Comparison of ENCODE assay signal across 9 cellular contexts in genomic region chr9:137052998-137053943, GRCh38. TPM values are rescaled to one million over a fixed set of nuclear protein-coding genes. Genes with fewer than 3 reads are reported as not detected.
A peak's percentile ranks its signal among the peaks of the same experiment; 100 is the strongest.
DNase-seq lines count a peak whose midpoint lies in the region; ATAC-seq and TF ChIP-seq lines count a peak whose summit lies in the region.
"Had no signal": no experiment of that assay in that cellular context is flagged by ENCODE, and none has a peak within 500 bp of the region (broad histone marks: within the 10 kb centered on the region; RNA-seq: fewer than 3 reads in every experiment).

No MANE protein-coding gene starts in this region.

- peaks cover 17% of the 10 kb centered on the region for H3K36me3 Mint-ChIP-seq in effector memory CD8-positive, alpha-beta T cell (ENCODE audit: insufficient read depth)
- no peaks in the 10 kb centered on the region for H3K36me3 Mint-ChIP-seq in T-helper 2 cell treated with Interferon-gamma antibody and Interleukin-4, amounts not matched to agents 5 μg/mL and 100 μg/mL, for 36 hours (ENCODE audit: low read depth)

- peaks cover 11% of the 10 kb centered on the region for H3K27me3 ChIP-seq in A673 (replicated peaks; ENCODE audit: insufficient read depth, low read depth, low read length, poor library complexity)
- H3K27me3 ChIP-seq in IMR-90 (ENCODE audit: control insufficient read depth, insufficient read depth, low read length): peaks cover 70% of the 10 kb centered on the region

- peaks cover 0 to 3% of the 10 kb centered on the region in 2 donors for H3K4me1 Mint-ChIP-seq in effector memory CD8-positive, alpha-beta T cell (ENCODE audit: low read depth in 2 of 2)
- no peaks in the 10 kb centered on the region for H3K4me1 Mint-ChIP-seq in T-helper 2 cell treated with Interferon-gamma antibody and Interleukin-4, amounts not matched to agents 5 μg/mL and 100 μg/mL, for 36 hours (ENCODE audit: low read depth)

- no peak for TF ChIP-seq POLR2A in IMR-90 (IDR thresholded peaks at IDR 0.05; ENCODE audit: low read depth, low read length)

- peaks cover 4% of the 10 kb centered on the region for H3K4me1 ChIP-seq in A673 (ENCODE audit: insufficient read depth, low read length, poor library complexity, severe bottlenecking)
- peaks cover 3% of the 10 kb centered on the region; the same call in 1 of the 2 replicates for H3K4me1 ChIP-seq in IMR-90 (ENCODE audit: control insufficient read depth, insufficient read depth, low read length)
- peaks cover 55% of the 10 kb centered on the region for H3K4me1 ChIP-seq in mucosa of descending colon (ENCODE audit: low read depth)

- no peak overlapping the region for H3K4ac ChIP-seq in IMR-90 (ENCODE audit: low read depth, low read length)

- H3K18ac ChIP-seq in IMR-90 (ENCODE audit: low read depth, low read length): no peak overlapping the region

- no peaks in the 10 kb centered on the region for H3K9me1 ChIP-seq in IMR-90 (ENCODE audit: insufficient read depth, low read length)

- no peak overlapping the region for H3K4me2 ChIP-seq in IMR-90 (ENCODE audit: low read depth, low read length)

- H2AK9ac ChIP-seq in IMR-90 (replicated peaks; ENCODE audit: low read depth, low read length, poor library complexity): no peak overlapping the region

- no peak overlapping the region for H3K27ac Mint-ChIP-seq in effector memory CD8-positive, alpha-beta T cell
- H3K27ac Mint-ChIP-seq in T-helper 2 cell treated with Interferon-gamma antibody and Interleukin-4, amounts not matched to agents 5 μg/mL and 100 μg/mL, for 36 hours: no peak overlapping the region

- peak overlapping the region in 1 of 2 donors; percentile 37 for H3K4me3 Mint-ChIP-seq in effector memory CD8-positive, alpha-beta T cell
- H3K4me3 Mint-ChIP-seq in T-helper 2 cell treated with Interferon-gamma antibody and Interleukin-4, amounts not matched to agents 5 μg/mL and 100 μg/mL, for 36 hours: no peak overlapping the region

- H2BK15ac ChIP-seq in IMR-90 (ENCODE audit: low read depth, low read length): no peak overlapping the region

- dilution Hi-C loops in IMR-90 (cut with HindIII; ENCODE audit: low sequenced_read_pairs, unreplicated experiment): no loop called here

- TF ChIP-seq RAD21 in IMR-90 (IDR thresholded peaks at IDR 0.05; ENCODE audit: low read length): no peak

- no peak overlapping the region for H3K14ac ChIP-seq in IMR-90 (replicated peaks; ENCODE audit: low read depth, low read length)

- no peaks in the 10 kb centered on the region for H3K9me3 Mint-ChIP-seq in effector memory CD8-positive, alpha-beta T cell
- no peaks in the 10 kb centered on the region for H3K9me3 Mint-ChIP-seq in T-helper 2 cell treated with Interferon-gamma antibody and Interleukin-4, amounts not matched to agents 5 μg/mL and 100 μg/mL, for 36 hours

- in situ Hi-C loops in IMR-90 (cut with MboI; ENCODE audit: low sequenced_read_pairs): no loop called here

- H4K91ac ChIP-seq in IMR-90 (ENCODE audit: insufficient read depth, low read depth, low read length): no peak overlapping the region

- POLR2A ChIA-PET in A673 (lab: Charles Lee; ENCODE audit: low non-redundant PET) (no interaction called here), IMR-90 (lab: Charles Lee; ENCODE audit: unreplicated experiment) (no interaction called here)

- H3K27me3 Mint-ChIP-seq in effector memory CD8-positive, alpha-beta T cell: peaks cover 13 to 33% of the 10 kb centered on the region in 2 donors
- H3K27me3 Mint-ChIP-seq in T-helper 2 cell treated with Interferon-gamma antibody and Interleukin-4, amounts not matched to agents 5 μg/mL and 100 μg/mL, for 36 hours (ENCODE audit: low read depth): peaks cover 23% of the 10 kb centered on the region

- peak overlapping the region; percentile 67 for H2AFZ ChIP-seq in IMR-90 (replicated peaks; ENCODE audit: low read length, poor library complexity)

- H2BK120ac ChIP-seq in IMR-90 (ENCODE audit: low read depth, low read length): no peak overlapping the region

- no peak overlapping the region for H3K23ac ChIP-seq in IMR-90 (ENCODE audit: low read depth, low read length)

- ATAC-seq in IMR-90 (ENCODE audit: low read depth) (no peak), mucosa of descending colon (peak; percentile 44), GM21423 (IDR thresholded peaks at IDR 0.05; ENCODE audit: unreplicated experiment) (no peak), GM18502 (IDR thresholded peaks at IDR 0.05; ENCODE audit: poor library complexity, unreplicated experiment) (no peak)
- ATAC-seq in effector memory CD8-positive, alpha-beta T cell (replicated peaks): peak; percentile 45

- TF ChIP-seq CTCF in A673 (conservative IDR thresholded peaks at IDR 0.05; ENCODE audit: low read depth, low read length) (no peak), IMR-90 (conservative IDR thresholded peaks at IDR 0.05; ENCODE audit: low read depth, low read length) (no peak), mucosa of descending colon (IDR thresholded peaks at IDR 0.05) (no peak)

- H3K56ac ChIP-seq in IMR-90 (ENCODE audit: extremely low read depth, insufficient read depth, low read length): no peak overlapping the region

- 32% methylated on average over 26 of the region's 71 CpGs; no CpG with 5 or more reads in 1 of the 2 experiments for WGBS in IMR-90 (ENCODE audit: extremely low coverage in 2 of 2, insufficient read length in 1 of 2), 2 experiments

- no peak overlapping the region for H2AK5ac ChIP-seq in IMR-90 (ENCODE audit: low read depth, low read length)

- no peaks in the 10 kb centered on the region for H3K9me3 ChIP-seq in A673 (ENCODE audit: low read depth, low read length, poor library complexity, severe bottlenecking)
- no peaks in the 10 kb centered on the region for H3K9me3 ChIP-seq in IMR-90 (ENCODE audit: control insufficient read depth, insufficient read depth, low read length)
- no peaks in the 10 kb centered on the region for H3K9me3 ChIP-seq in mucosa of descending colon
- H3K9me3 ChIP-seq: thyroid gland had no signal

- H3K9ac ChIP-seq in IMR-90 (ENCODE audit: low read depth, low read length): no peak overlapping the region

- H4K5ac ChIP-seq in IMR-90 (ENCODE audit: low read depth, low read length): no peak overlapping the region

- H3K4me3 ChIP-seq in A673 (ENCODE audit: low read depth, low read length, poor library complexity, severe bottlenecking) (peak overlapping the region; percentile 42), IMR-90 (ENCODE audit: insufficient read depth, low read depth, low read length) (no peak overlapping the region), mucosa of descending colon (peak overlapping the region; percentile 23)

- no TSS peak for BruUV-seq in A673 (replicated peaks; lab: Mats Ljungman, UMichigan)
- no TSS peak for BruUV-seq in IMR-90 (replicated peaks; lab: Mats Ljungman, UMichigan)

- H2BK5ac ChIP-seq in IMR-90 (ENCODE audit: low read depth, low read length, poor library complexity, severe bottlenecking): no peak overlapping the region

- H2BK20ac ChIP-seq in IMR-90 (ENCODE audit: low read depth, low read length): no peak overlapping the region

- intact Hi-C loops in A673 (cut with micrococcal nuclease; ENCODE audit: unreplicated experiment): no loop called here
- intact Hi-C loops in IMR-90 (cut with micrococcal nuclease): no loop called here
- intact Hi-C loops in mucosa of descending colon (cut with DNase I, micrococcal nuclease): no loop called here

- H3K36me3 ChIP-seq in A673 (ENCODE audit: insufficient read depth, low read length, poor library complexity, severe bottlenecking) (no peaks in the 10 kb centered on the region), IMR-90 (ENCODE audit: control insufficient read depth, insufficient read depth, low read length) (no peaks in the 10 kb centered on the region), mucosa of descending colon (ENCODE audit: low read depth) (no peaks in the 10 kb centered on the region)
- H3K36me3 ChIP-seq: thyroid gland had no signal

- CTCF ChIA-PET in A673 (lab: Charles Lee) (interaction anchor here (0.7 to 1.0 kb wide), 2 partner anchors 15 to 17 kb away, joined by 3 to 5 read pairs; partner anchors contain the start of gene SAPCD2), IMR-90 (lab: Yijun Ruan, JAX) (no interaction called here)

- no peaks in the 10 kb centered on the region; the same call in 1 of the 2 replicates for H4K20me1 ChIP-seq in IMR-90 (ENCODE audit: insufficient read depth, low read length)

- H3K27ac ChIP-seq in A673 (ENCODE audit: low read depth, low read length, poor library complexity, severe bottlenecking) (no peak overlapping the region), IMR-90 (ENCODE audit: insufficient read depth, low read length) (no peak overlapping the region)
- H3K27ac ChIP-seq: thyroid gland had no signal

- DNase-seq in A673 (ENCODE audit: low spot score) (no peak), IMR-90 (no peak), mucosa of descending colon (peak in 1 of 3 donors; percentile 40), NCI-H524 treated with DMSO at 0.1 percent for 48 hours (lab: John Stamatoyannopoulos, UW) (no peak)
- no peak for DNase-seq in effector memory CD8-positive, alpha-beta T cell
- no peak for DNase-seq in T-helper 2 cell treated with Interferon-gamma antibody and Interleukin-4, amounts not matched to agents 5 μg/mL and 100 μg/mL, for 36 hours (ENCODE audit: low spot score)

- H3K79me1 ChIP-seq in IMR-90 (ENCODE audit: low read depth in 1 of 2, low read length in 2 of 2): no peaks in the 10 kb centered on the region

- H4K8ac ChIP-seq in IMR-90 (ENCODE audit: low read depth in 2 of 2, low read length in 2 of 2): no peak overlapping the region

RNA-seq across cellular contexts. Expression of gene ENTPD2, which starts 0.6 kb away (rescaled TPM):
- total RNA-seq in A673 (2021) (not detected in 2 replicates), IMR-90 (2012; rRNA removed) (not detected in 2 replicates), mucosa of descending colon (10 to 100 TPM in 2 of 3 donors, 1 to 10 TPM in 1; 7.7 to 26.8 (median 10.7) TPM)
- not detected in 2 replicates for polyA plus RNA-seq in IMR-90 (2012; rRNA removed)
- polyA plus RNA-seq in IMR-90 (2012; cell fraction: cytosol; rRNA removed): not detected in 2 replicates
- polyA plus RNA-seq in IMR-90 (2012; cell fraction: nucleus; rRNA removed; ENCODE audit: low replicate concordance): 0.09 TPM in 1 of 2 replicates, not detected in the other

RNA-seq across cellular contexts. Expression of gene NPDC1, which starts 7.3 kb away (rescaled TPM):
- total RNA-seq in A673 (2021) (73.9 and 81.4 TPM in 2 replicates), IMR-90 (2012; rRNA removed) (2.7 and 2.8 TPM in 2 replicates), mucosa of descending colon (100 to 1,000 TPM in 1 of 3 donors, 10 to 100 TPM in 2; 78.6 to 177 (median 83.0) TPM)
- 58.1 and 74.0 TPM in 2 replicates for polyA plus RNA-seq in IMR-90 (2012; rRNA removed)
- polyA plus RNA-seq in IMR-90 (2012; cell fraction: cytosol; rRNA removed): 57.6 and 91.2 TPM in 2 replicates
- 327 and 712 TPM in 2 replicates for polyA plus RNA-seq in IMR-90 (2012; cell fraction: nucleus; rRNA removed; ENCODE audit: low replicate concordance)

RNA-seq across cellular contexts. Expression of gene SAPCD2, which starts 17.1 kb away (rescaled TPM):
- total RNA-seq in A673 (2021) (30.6 and 33.7 TPM in 2 replicates), IMR-90 (2012; rRNA removed) (3.3 and 3.4 TPM in 2 replicates), mucosa of descending colon (10 to 100 TPM in 1 of 3 donors, 1 to 10 TPM in 2; 2.7 to 11.2 (median 6.0) TPM)
- 4.9 and 6.4 TPM in 2 replicates for polyA plus RNA-seq in IMR-90 (2012; rRNA removed)
- 3.1 and 4.5 TPM in 2 replicates for polyA plus RNA-seq in IMR-90 (2012; cell fraction: cytosol; rRNA removed)
- polyA plus RNA-seq in IMR-90 (2012; cell fraction: nucleus; rRNA removed; ENCODE audit: low replicate concordance): 3.0 and 9.5 TPM in 2 replicates

RNA-seq across cellular contexts. Expression of gene FUT7, which starts 21.4 kb away (rescaled TPM):
- total RNA-seq in A673 (2021) (not detected in 2 replicates), IMR-90 (2012; rRNA removed) (not detected in 2 replicates), mucosa of descending colon (under 1 TPM in 2 of 3 donors, not detected in 1; 0.14 to 0.27 TPM)
- not detected in 2 replicates for polyA plus RNA-seq in IMR-90 (2012; rRNA removed)
- polyA plus RNA-seq in IMR-90 (2012; cell fraction: cytosol; rRNA removed): not detected in 2 replicates
- polyA plus RNA-seq in IMR-90 (2012; cell fraction: nucleus; rRNA removed; ENCODE audit: low replicate concordance): 0.02 and 0.03 TPM in 2 replicates
- total RNA-seq: thyroid gland had no signal

RNA-seq across cellular contexts. Expression of gene UAP1L1, which starts 24.0 kb away (rescaled TPM):
- total RNA-seq in A673 (2021): 11.2 and 13.0 TPM in 2 replicates
- total RNA-seq in IMR-90 (2012; rRNA removed): 2.3 and 2.5 TPM in 2 replicates
- polyA plus RNA-seq in IMR-90 (2012; rRNA removed): 8.7 and 9.8 TPM in 2 replicates
- 4.2 and 5.1 TPM in 2 replicates for polyA plus RNA-seq in IMR-90 (2012; cell fraction: cytosol; rRNA removed)
- 45.6 and 69.6 TPM in 2 replicates for polyA plus RNA-seq in IMR-90 (2012; cell fraction: nucleus; rRNA removed; ENCODE audit: low replicate concordance)
- 10 to 100 TPM; 10.5 to 13.6 (median 12.8) TPM for total RNA-seq in mucosa of descending colon

Comparison
In these comparisons a context has a peak if more than half of its experiments do, and no peak if none do; other contexts are left out.
1. ATAC-seq: peak in effector memory CD8-positive, alpha-beta T cell (single experiment) and mucosa of descending colon (single experiment); none in IMR-90 (single experiment), GM21423 (single experiment) and GM18502 (single experiment).
2. RNA of gene NPDC1, which starts 7.3 kb away (total RNA-seq): 78.6 to 177 TPM in mucosa of descending colon and 73.9 to 81.4 TPM in A673; 2.7 to 2.8 TPM in IMR-90; every median in the first group is over 10 times any median in the second.